ENCODE assay signal across 1 cellular context in the genomic region with DNA sequence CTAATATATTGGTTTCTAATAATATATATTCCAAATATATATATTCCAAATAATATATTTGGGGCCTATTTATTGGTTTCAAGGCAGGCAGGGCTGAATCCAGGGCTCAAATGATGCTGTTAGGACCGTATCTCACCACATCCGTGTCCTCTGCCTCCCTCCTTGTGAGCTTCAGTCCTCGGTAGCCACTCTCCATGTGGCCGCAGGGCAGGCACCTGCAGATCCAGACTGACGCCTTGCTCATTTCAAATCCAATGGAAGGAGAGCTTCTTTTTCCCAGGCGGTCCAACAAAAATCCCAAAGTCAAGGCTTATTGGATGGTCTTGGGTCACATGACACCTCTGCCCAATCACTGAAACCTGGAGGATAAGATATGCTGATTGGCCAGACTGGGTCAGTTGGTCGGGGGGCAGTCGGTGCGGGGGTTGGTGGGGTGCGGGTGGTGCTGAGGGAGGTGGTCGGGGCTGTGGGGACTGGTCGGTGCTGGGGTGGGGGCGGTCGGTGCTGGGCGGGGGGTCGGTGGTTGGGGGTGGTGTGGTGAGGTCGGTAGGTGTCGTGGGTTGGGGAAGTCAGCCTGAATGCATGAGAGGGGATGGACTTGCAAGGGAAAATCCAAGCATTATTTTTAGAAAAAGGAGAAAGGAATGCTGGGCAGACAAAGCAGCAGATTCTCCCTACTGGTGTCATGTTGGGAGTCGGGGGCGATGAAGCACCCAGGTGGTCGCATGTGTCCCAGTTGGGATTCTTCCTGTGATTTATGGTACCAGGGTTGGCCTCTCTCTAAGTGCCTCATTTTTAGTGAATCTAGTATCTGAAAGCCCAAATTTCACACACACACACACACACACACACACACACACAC.
TF ChIP-seq lines count a peak whose summit lies in the region.

No MANE protein-coding gene starts in this region.

TF ChIP-seq in endothelial cell of umbilical vein, 7 proteins besides CTCF, POLR2A, EP300 and RAD21:
- TF ChIP-seq MYC (IDR thresholded peaks at IDR 0.05; ENCODE audit: low read depth, low read length): no peak
- TF ChIP-seq GATA2 (IDR thresholded peaks at IDR 0.05; ENCODE audit: insufficient read depth, insufficient read length, low read depth, low read length): no peak
- TF ChIP-seq EZH2 (IDR thresholded peaks at IDR 0.05; ENCODE audit: borderline replicate concordance, low read depth, low read length, severe bottlenecking): no peak
- TF ChIP-seq JUN (IDR thresholded peaks at IDR 0.05; ENCODE audit: borderline replicate concordance, insufficient read depth, insufficient read length, low read depth): no peak
- no peak for TF ChIP-seq POLR2AphosphoS5 (IDR thresholded peaks at IDR 0.05; ENCODE audit: insufficient read depth, low read depth, low read length)
- no peak for TF ChIP-seq FOS (IDR thresholded peaks at IDR 0.05; ENCODE audit: borderline replicate concordance, insufficient read depth, low read length)
- TF ChIP-seq, protein P1, sequence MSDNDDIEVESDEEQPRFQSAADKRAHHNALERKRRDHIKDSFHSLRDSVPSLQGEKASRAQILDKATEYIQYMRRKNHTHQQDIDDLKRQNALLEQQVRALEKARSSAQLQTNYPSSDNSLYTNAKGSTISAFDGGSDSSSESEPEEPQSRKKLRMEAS (IDR thresholded peaks at IDR 0.05; ENCODE audit: insufficient read depth, insufficient read length): no peak
